ENCODE assay signal across 15 cellular contexts in the genomic region with DNA sequence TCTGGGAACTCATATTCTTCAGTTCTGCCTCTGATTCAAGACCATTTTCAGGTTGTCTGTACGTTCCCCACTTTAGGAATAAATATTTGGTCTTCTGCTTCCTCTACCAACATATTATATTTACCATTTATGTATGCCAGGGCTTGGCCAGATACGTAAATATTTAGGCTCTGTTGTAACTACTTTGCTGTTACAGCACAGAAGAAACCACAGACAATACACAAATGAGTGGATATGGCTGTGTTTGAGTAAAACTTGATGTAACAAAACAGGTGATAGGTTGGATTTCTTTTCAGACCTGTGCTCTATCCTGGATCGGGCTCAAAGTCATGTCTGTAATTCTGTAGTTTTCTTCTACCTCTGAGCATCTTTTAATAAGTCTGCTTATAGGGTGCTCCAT. TPM values are rescaled to one million over a fixed set of nuclear protein-coding genes. Genes with fewer than 3 reads are reported as not detected.
DNase-seq lines count a peak whose midpoint lies in the region; ATAC-seq and TF ChIP-seq lines count a peak whose summit lies in the region.
"Had no signal": no experiment of that assay in that cellular context is flagged by ENCODE, and none has a peak within 500 bp of the region (broad histone marks: within the 10 kb centered on the region; RNA-seq: fewer than 3 reads in every experiment).

No MANE protein-coding gene starts in this region.

- H3K4me1 Mint-ChIP-seq in activated naive CD8-positive, alpha-beta T cell treated with anti-CD3 and anti-CD28 coated beads, Interleukin-2, amount 50 U/mL, for 24 hours = peaks cover 53% of the 10 kb centered on the region
- peaks cover 64 to 65% of the 10 kb centered on the region in 2 donors for H3K4me1 Mint-ChIP-seq in natural killer cell

- H3K9me3 Mint-ChIP-seq in activated naive CD8-positive, alpha-beta T cell treated with anti-CD3 and anti-CD28 coated beads, Interleukin-2, amount 50 U/mL, for 24 hours = no peaks in the 10 kb centered on the region
- H3K9me3 Mint-ChIP-seq in natural killer cell = no peaks in the 10 kb centered on the region
- H3K9me3 Mint-ChIP-seq: type B pancreatic cell had no signal

- DNase-seq in DMS53 (lab: John Stamatoyannopoulos, UW) (peak; percentile 20), DMS53 treated with DMSO at 0.1 percent for 48 hours (lab: John Stamatoyannopoulos, UW; ENCODE audit: unreplicated experiment) (no peak), natural killer cell (no peak), NCI-H2081 treated with DMSO at 0.1 percent for 48 hours (lab: John Stamatoyannopoulos, UW) (no peak), OCI-M1 (lab: John Stamatoyannopoulos, UW) (no peak)
- no peak for DNase-seq in activated naive CD8-positive, alpha-beta T cell treated with anti-CD3 and anti-CD28 coated beads, Interleukin-2, amount 50 U/mL, for 24 hours
- DNase-seq: adrenal gland; effector memory CD4-positive, alpha-beta T cell; hippocampal formation; left cardiac atrium; NCI-H1105; NCI-H774 had no signal

- no peak overlapping the region for H3K4me3 Mint-ChIP-seq in activated naive CD8-positive, alpha-beta T cell treated with anti-CD3 and anti-CD28 coated beads, Interleukin-2, amount 50 U/mL, for 24 hours
- peak overlapping the region; percentile 78 for H3K4me3 Mint-ChIP-seq in natural killer cell
- H3K4me3 Mint-ChIP-seq: type B pancreatic cell had no signal

- intact Hi-C loops in natural killer cell (cut with micrococcal nuclease) = loop anchor here (5.0 kb wide), 2 partner anchors 36 to 39 kb away; a partner anchor contains a TSS

- ATAC-seq in HG02885 (IDR thresholded peaks at IDR 0.05; ENCODE audit: poor library complexity, unreplicated experiment) (peak; percentile 48), natural killer cell (peak; percentile 50 to 64 (median 58)), GM21825 (IDR thresholded peaks at IDR 0.05; ENCODE audit: unreplicated experiment) (no peak)
- ATAC-seq in activated naive CD8-positive, alpha-beta T cell treated with anti-CD3 and anti-CD28 coated beads, Interleukin-2, amount 50 U/mL, for 24 hours = no peak
- ATAC-seq: left cardiac atrium had no signal

- no peaks in the 10 kb centered on the region for H3K27me3 Mint-ChIP-seq in activated naive CD8-positive, alpha-beta T cell treated with anti-CD3 and anti-CD28 coated beads, Interleukin-2, amount 50 U/mL, for 24 hours
- no peaks in the 10 kb centered on the region for H3K27me3 Mint-ChIP-seq in natural killer cell (ENCODE audit: low read depth in 2 of 2)
- H3K27me3 Mint-ChIP-seq: type B pancreatic cell had no signal

- H3K36me3 Mint-ChIP-seq in activated naive CD8-positive, alpha-beta T cell treated with anti-CD3 and anti-CD28 coated beads, Interleukin-2, amount 50 U/mL, for 24 hours (ENCODE audit: low read depth) = peaks cover 46% of the 10 kb centered on the region
- H3K36me3 Mint-ChIP-seq in natural killer cell = no peaks in the 10 kb centered on the region

- no peak for TF ChIP-seq CTCF in natural killer cell (IDR thresholded peaks at IDR 0.05)

- peak overlapping the region; percentile 72 for H3K27ac Mint-ChIP-seq in activated naive CD8-positive, alpha-beta T cell treated with anti-CD3 and anti-CD28 coated beads, Interleukin-2, amount 50 U/mL, for 24 hours
- H3K27ac Mint-ChIP-seq in natural killer cell = peak overlapping the region; percentile 92 to 97
- H3K27ac Mint-ChIP-seq: type B pancreatic cell had no signal

RNA-seq across cellular contexts. Expression of a gene that starts 37.5 kb away (rescaled TPM):
- total RNA-seq in natural killer cell = 100 to 1,000 TPM; 517 to 664 (median 572) TPM

RNA-seq across cellular contexts. Expression of a gene that starts 38.6 kb away (rescaled TPM):
- 10 to 100 TPM; 54.9 to 69.2 (median 62.0) TPM for total RNA-seq in natural killer cell

Comparison
In these comparisons a context has a peak if more than half of its experiments do, and no peak if none do; other contexts are left out.
1. ATAC-seq: peak in HG02885 (single experiment) and natural killer cell (3 of 3); none in activated naive CD8-positive, alpha-beta T cell treated with anti-CD3 and anti-CD28 coated beads, Interleukin-2, amount 50 U/mL, for 24 hours (single experiment) and GM21825 (single experiment).